ENCODE assay signal across 15 cellular contexts in the genomic region with DNA sequence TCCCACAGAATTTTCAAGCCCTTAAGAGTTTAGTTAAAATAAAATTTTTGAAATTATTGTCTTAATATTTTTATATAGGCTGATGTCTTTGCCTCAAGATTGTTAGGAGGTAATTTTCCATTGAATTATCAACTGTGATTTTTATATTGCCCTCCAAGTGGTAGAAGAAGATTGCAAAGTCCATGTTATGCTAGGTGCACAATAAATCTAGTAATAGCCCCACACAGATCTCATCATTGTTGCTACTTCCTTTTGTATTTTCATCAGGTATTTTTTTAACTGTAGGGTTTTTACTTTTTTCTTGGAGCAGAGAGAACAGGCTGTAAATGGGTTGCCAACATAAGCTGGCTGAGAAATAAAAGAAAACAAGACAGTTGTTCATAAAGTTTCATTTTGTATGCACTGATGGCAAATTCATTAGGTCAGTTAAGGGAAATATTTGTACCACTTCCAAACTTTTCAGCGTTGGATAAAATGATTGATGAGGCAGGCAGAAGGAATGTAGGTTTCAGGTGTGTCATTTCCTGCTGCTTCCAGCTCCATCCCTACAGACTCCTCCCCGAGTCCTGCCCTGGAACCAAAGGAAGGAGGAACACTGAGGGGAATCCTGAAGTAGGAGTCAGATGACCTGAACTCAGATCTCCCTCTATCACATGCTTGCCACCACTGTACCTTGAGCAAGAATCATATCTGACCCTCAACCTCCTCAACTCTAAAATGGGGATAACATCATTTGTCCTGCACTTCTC.
DNase-seq lines count a peak whose midpoint lies in the region; FAIRE-seq and TF ChIP-seq lines count a peak whose summit lies in the region.
"Had no signal": no experiment of that assay in that cellular context is flagged by ENCODE, and none has a peak within 500 bp of the region (broad histone marks: within the 10 kb centered on the region; RNA-seq: fewer than 3 reads in every experiment).

No MANE protein-coding gene starts in this region.

- no peak overlapping the region for H3K4me3 Mint-ChIP-seq in MCF 10A (ENCODE audit: unreplicated experiment)

- CTCF ChIA-PET in MCF 10A (lab: Yijun Ruan, JAX), result interaction anchor here (0.6 kb wide), 1 partner anchor 599 kb away, joined by 4 read pairs; no protein-coding TSS in a partner anchor

- in situ Hi-C loops in GM13977 (cut with MboI; ENCODE audit: low pct_unique_long_range_greater_than_20kb, low sequenced_read_pairs, unreplicated experiment), result no loop called here

- BruUV-seq in MCF 10A (replicated peaks; lab: Mats Ljungman, UMichigan), result no TSS peak

- POLR2A ChIA-PET in MCF 10A (lab: Yijun Ruan, JAX), result interaction anchor here (0.6 to 1.1 kb wide), 5 partner anchors 9 to 1298 kb away, joined by 3 to 5 read pairs (median 3); a partner anchor contains a TSS

- TF ChIP-seq POLR2A in breast epithelium (IDR thresholded peaks at IDR 0.05) (no peak), lower leg skin (IDR thresholded peaks at IDR 0.05) (no peak), GM12892 (IDR thresholded peaks at IDR 0.05; ENCODE audit: low read depth, low read length) (no peak)

- H3K9me3 ChIP-seq in breast epithelium, result no peaks in the 10 kb centered on the region
- H3K9me3 ChIP-seq: gastrocnemius medialis had no signal

- FAIRE-seq in urothelium cell line (lab: Jason Lieb, UNC), result no peak
- FAIRE-seq in GM12892 (lab: Jason Lieb, UNC), result no peak
- FAIRE-seq: GM18507, TTC549 had no signal

- no peaks in the 10 kb centered on the region for H3K9me3 Mint-ChIP-seq in MCF 10A (ENCODE audit: unreplicated experiment)

- H3K4me3 ChIP-seq in breast epithelium (no peak overlapping the region), lower leg skin (ENCODE audit: low read depth, poor library complexity, severe bottlenecking) (no peak overlapping the region)
- H3K4me3 ChIP-seq: cardiac muscle cell, gastrocnemius medialis, lung had no signal

- H3K27ac ChIP-seq in breast epithelium, result no peak overlapping the region
- H3K27ac ChIP-seq: cardiac muscle cell, gastrocnemius medialis had no signal

- H3K27ac Mint-ChIP-seq in MCF 10A (ENCODE audit: low read depth, unreplicated experiment), result peak overlapping the region; percentile 43

- H3K4me1 Mint-ChIP-seq in MCF 10A (ENCODE audit: insufficient read depth, unreplicated experiment), result peaks cover 26% of the 10 kb centered on the region

- no peaks in the 10 kb centered on the region for H3K27me3 Mint-ChIP-seq in MCF 10A (ENCODE audit: insufficient read depth, unreplicated experiment)

- intact Hi-C loops in MCF 10A (cut with micrococcal nuclease), result loop anchor here (10.0 kb wide), 1 partner anchor 100 kb away; no protein-coding TSS in a partner anchor
- intact Hi-C loops in breast epithelium (cut with DNase I; ENCODE audit: low total_unique reads), result no loop called here
- intact Hi-C loops in lower leg skin (cut with DNase I; ENCODE audit: low total_unique reads), result no loop called here

- DNase-seq in MCF 10A (ENCODE audit: unreplicated experiment) (peak; percentile 83), breast epithelium (ENCODE audit: low spot score in 2 of 2) (no peak), amniotic epithelial cell (ENCODE audit: low read depth) (peak; percentile 28), glomerular visceral epithelial cell (ENCODE audit: extremely low spot score) (peak; percentile 61), urothelium cell line (ENCODE audit: low spot score) (peak; percentile 52), lower leg skin (ENCODE audit: low spot score in 2 of 2) (no peak), GM13977 (ENCODE audit: low spot score) (no peak), GM12892 (ENCODE audit: insufficient read length) (no peak)
- DNase-seq: DMS79 treated with DMSO at 0.1 percent for 48 hours, gastrocnemius medialis, NCI-H187 treated with DMSO at 0.1 percent for 48 hours had no signal

- peaks cover 7% of the 10 kb centered on the region for H3K36me3 Mint-ChIP-seq in MCF 10A (ENCODE audit: insufficient read depth, unreplicated experiment)

- no peaks in the 10 kb centered on the region for H3K36me3 ChIP-seq in breast epithelium
- H3K36me3 ChIP-seq: cardiac muscle cell, gastrocnemius medialis had no signal

- TF ChIP-seq CTCF in MCF 10A (IDR thresholded peaks at IDR 0.05; ENCODE audit: unreplicated experiment) (no peak), breast epithelium (IDR thresholded peaks at IDR 0.05) (no peak), lower leg skin (IDR thresholded peaks at IDR 0.05) (no peak), GM13977 (IDR thresholded peaks at IDR 0.05; ENCODE audit: extremely low read depth, insufficient read depth, missing control alignments) (no peak)

- WGBS in lower leg skin, 2 donors, result 15 to 21% methylated on average over 2 of the region's 2 CpGs

- no peaks in the 10 kb centered on the region for H3K4me1 ChIP-seq in breast epithelium

- H3K27me3 ChIP-seq in breast epithelium, result peaks cover 0 to 6% of the 10 kb centered on the region in 2 donors
- H3K27me3 ChIP-seq: cardiac muscle cell, gastrocnemius medialis had no signal

Comparison
In these comparisons a context has a peak if more than half of its experiments do, and no peak if none do; other contexts are left out.
1. DNase-seq: peak in MCF 10A (single experiment), amniotic epithelial cell (single experiment), glomerular visceral epithelial cell (single experiment) and urothelium cell line (single experiment); none in breast epithelium (0 of 2), lower leg skin (0 of 2), GM13977 (single experiment) and GM12892 (single experiment).